ENCODE assay signal across 15 cellular contexts in genomic region chr4:127188847-127189246, GRCh38.
A peak's percentile ranks its signal among the peaks of the same experiment; 100 is the strongest.
DNase-seq lines count a peak whose midpoint lies in the region; ATAC-seq and TF ChIP-seq lines count a peak whose summit lies in the region.
"Had no signal": no experiment of that assay in that cellular context is flagged by ENCODE, and none has a peak within 500 bp of the region (broad histone marks: within the 10 kb centered on the region; RNA-seq: fewer than 3 reads in every experiment).

No MANE protein-coding gene starts in this region.

- TF ChIP-seq EP300 in tibial nerve (IDR thresholded peaks at IDR 0.05) = no peak

- H3K4me3 Mint-ChIP-seq in activated naive CD8-positive, alpha-beta T cell treated with anti-CD3 and anti-CD28 coated beads, Interleukin-2, amount 50 U/mL, for 24 hours = no peak overlapping the region

- CTCF ChIA-PET in PC-3 (lab: Charles Lee) = no interaction called here

- no peaks in the 10 kb centered on the region for H3K27me3 Mint-ChIP-seq in activated naive CD8-positive, alpha-beta T cell treated with anti-CD3 and anti-CD28 coated beads, Interleukin-2, amount 50 U/mL, for 24 hours

- POLR2A ChIA-PET in PC-3 (lab: Charles Lee; ENCODE audit: unreplicated experiment) = no interaction called here

- no peak overlapping the region for H3K9ac ChIP-seq in PC-3 (ENCODE audit: low read length)
- H3K9ac ChIP-seq: parathyroid adenoma had no signal

- H3K27ac ChIP-seq in left ventricle myocardium inferior (replicated peaks) = no peak overlapping the region
- H3K27ac ChIP-seq in right atrium auricular region = no peak overlapping the region
- no peak overlapping the region for H3K27ac ChIP-seq in PC-3 (ENCODE audit: low read length)
- H3K27ac ChIP-seq in tibial nerve = no peak overlapping the region
- H3K27ac ChIP-seq: C4-2B, foreskin keratinocyte, parathyroid adenoma had no signal

- TF ChIP-seq CTCF in left ventricle myocardium inferior (IDR thresholded peaks at IDR 0.05; ENCODE audit: borderline replicate concordance) (peak; percentile 32), right atrium auricular region (IDR thresholded peaks at IDR 0.05) (no peak), PC-3 (conservative IDR thresholded peaks at IDR 0.05; ENCODE audit: low read depth, low read length) (0 out of 2 replicates have a peak, but pooled peaks have one; percentile 15), tibial nerve (IDR thresholded peaks at IDR 0.05) (no peak)

- no peaks in the 10 kb centered on the region for H3K9me2 ChIP-seq in PC-3 (replicated peaks; ENCODE audit: low read length)

- H3K36me3 Mint-ChIP-seq in activated naive CD8-positive, alpha-beta T cell treated with anti-CD3 and anti-CD28 coated beads, Interleukin-2, amount 50 U/mL, for 24 hours (ENCODE audit: low read depth) = no peaks in the 10 kb centered on the region

- intact Hi-C loops in left ventricle myocardium inferior (cut with micrococcal nuclease) = no loop called here
- intact Hi-C loops in PC-3 (cut with micrococcal nuclease) = loop anchor here (2.0 to 5.0 kb wide), 3 partner anchors 212 to 398 kb away; no protein-coding TSS in a partner anchor

- H3K36me3 ChIP-seq in left ventricle myocardium inferior (no peaks in the 10 kb centered on the region), right atrium auricular region (no peaks in the 10 kb centered on the region), PC-3 (ENCODE audit: low read depth, low read length) (no peaks in the 10 kb centered on the region), tibial nerve (no peaks in the 10 kb centered on the region)

- no peak overlapping the region for H3K27ac Mint-ChIP-seq in activated naive CD8-positive, alpha-beta T cell treated with anti-CD3 and anti-CD28 coated beads, Interleukin-2, amount 50 U/mL, for 24 hours

- no peaks in the 10 kb centered on the region for H3K4me1 ChIP-seq in left ventricle myocardium inferior
- H3K4me1 ChIP-seq in right atrium auricular region = no peaks in the 10 kb centered on the region
- no peaks in the 10 kb centered on the region for H3K4me1 ChIP-seq in PC-3 (ENCODE audit: insufficient read depth, low read length)
- no peaks in the 10 kb centered on the region for H3K4me1 ChIP-seq in tibial nerve
- H3K4me1 ChIP-seq: foreskin keratinocyte, parathyroid adenoma had no signal

- H3K79me2 ChIP-seq in PC-3 (ENCODE audit: low read length) = no peaks in the 10 kb centered on the region
- H3K79me2 ChIP-seq: parathyroid adenoma had no signal

- no peak overlapping the region for H2AFZ ChIP-seq in PC-3 (ENCODE audit: low read length)
- H2AFZ ChIP-seq: parathyroid adenoma had no signal

- BruUV-seq in PC-3 (replicated peaks; lab: Mats Ljungman, UMichigan) = no TSS peak

- WGBS in tibial nerve, 2 donors = 79 to 81% methylated on average over 1 of the region's 1 CpG

- ATAC-seq in PC-3 (peak; percentile 29; the same call in 1 of the 2 replicates), HG03139 (IDR thresholded peaks at IDR 0.05; ENCODE audit: unreplicated experiment) (no peak)
- ATAC-seq in activated naive CD8-positive, alpha-beta T cell treated with anti-CD3 and anti-CD28 coated beads, Interleukin-2, amount 50 U/mL, for 24 hours = no peak
- ATAC-seq: foreskin keratinocyte, left ventricle myocardium superior had no signal

- H4K20me1 ChIP-seq in PC-3 (ENCODE audit: low read length) = no peaks in the 10 kb centered on the region

- no peaks in the 10 kb centered on the region for H3F3A ChIP-seq in PC-3 (ENCODE audit: low read length, unreplicated experiment)

- H3K9me3 Mint-ChIP-seq in activated naive CD8-positive, alpha-beta T cell treated with anti-CD3 and anti-CD28 coated beads, Interleukin-2, amount 50 U/mL, for 24 hours = peaks cover 6% of the 10 kb centered on the region

- H3K4me3 ChIP-seq in left ventricle myocardium inferior = no peak overlapping the region
- H3K4me3 ChIP-seq in right atrium auricular region = no peak overlapping the region
- no peak overlapping the region for H3K4me3 ChIP-seq in PC-3 (ENCODE audit: low read length)
- no peak overlapping the region for H3K4me3 ChIP-seq in tibial nerve

- no peaks in the 10 kb centered on the region for H3K4me1 Mint-ChIP-seq in activated naive CD8-positive, alpha-beta T cell treated with anti-CD3 and anti-CD28 coated beads, Interleukin-2, amount 50 U/mL, for 24 hours

- H3K4me2 ChIP-seq in PC-3 (ENCODE audit: low read length) = no peak overlapping the region

- DNase-seq in left ventricle myocardium inferior (no peak), right atrium auricular region (ENCODE audit: low spot score) (no peak), PC-3 (peak; percentile 3), fibroblast of gingiva (ENCODE audit: low read depth) (peak; percentile 15), tibial nerve (ENCODE audit: low spot score in 2 of 2) (no peak)
- DNase-seq in stimulated activated CD4-positive, alpha-beta T cell treated with anti-CD3 and anti-CD28 coated beads, Interleukin-4, amount 100 ng/mL, for 24 hours = no peak
- no peak for DNase-seq in activated naive CD8-positive, alpha-beta T cell treated with anti-CD3 and anti-CD28 coated beads, Interleukin-2, amount 50 U/mL, for 24 hours
- DNase-seq: activated T-cell treated with anti-CD3 and anti-CD28 coated beads for 4 hours, foreskin keratinocyte, left ventricle myocardium superior, NCI-H146, RPMI8226 had no signal

- H3K9me3 ChIP-seq in left ventricle myocardium inferior (replicated peaks) (peaks cover 16% of the 10 kb centered on the region), right atrium auricular region (no peaks in the 10 kb centered on the region), PC-3 (ENCODE audit: low read length) (no peaks in the 10 kb centered on the region), tibial nerve (peaks cover 0 to 11% (median 0%) of the 10 kb centered on the region in 4 donors)

- no peak for TF ChIP-seq POLR2A in tibial nerve (IDR thresholded peaks at IDR 0.05)

- H3K27me3 ChIP-seq in left ventricle myocardium inferior (ENCODE audit: low read depth) = no peaks in the 10 kb centered on the region
- no peaks in the 10 kb centered on the region for H3K27me3 ChIP-seq in right atrium auricular region
- H3K27me3 ChIP-seq in PC-3 (ENCODE audit: low read length) = no peaks in the 10 kb centered on the region
- H3K27me3 ChIP-seq in tibial nerve = no peaks in the 10 kb centered on the region
- H3K27me3 ChIP-seq: foreskin keratinocyte had no signal

Comparison
In these comparisons a context has a peak if more than half of its experiments do, and no peak if none do; other contexts are left out.
1. CTCF ChIP-seq: peak in left ventricle myocardium inferior (single experiment) and PC-3 (single experiment); none in right atrium auricular region (0 of 2) and tibial nerve (0 of 5).
2. DNase-seq: peak in PC-3 (single experiment) and fibroblast of gingiva (single experiment); none in left ventricle myocardium inferior (single experiment), right atrium auricular region (single experiment), stimulated activated CD4-positive, alpha-beta T cell treated with anti-CD3 and anti-CD28 coated beads, Interleukin-4, amount 100 ng/mL, for 24 hours (single experiment), tibial nerve (0 of 2) and activated naive CD8-positive, alpha-beta T cell treated with anti-CD3 and anti-CD28 coated beads, Interleukin-2, amount 50 U/mL, for 24 hours (single experiment).